ENCODE assay signal across 26 cellular contexts in the genomic region with DNA sequence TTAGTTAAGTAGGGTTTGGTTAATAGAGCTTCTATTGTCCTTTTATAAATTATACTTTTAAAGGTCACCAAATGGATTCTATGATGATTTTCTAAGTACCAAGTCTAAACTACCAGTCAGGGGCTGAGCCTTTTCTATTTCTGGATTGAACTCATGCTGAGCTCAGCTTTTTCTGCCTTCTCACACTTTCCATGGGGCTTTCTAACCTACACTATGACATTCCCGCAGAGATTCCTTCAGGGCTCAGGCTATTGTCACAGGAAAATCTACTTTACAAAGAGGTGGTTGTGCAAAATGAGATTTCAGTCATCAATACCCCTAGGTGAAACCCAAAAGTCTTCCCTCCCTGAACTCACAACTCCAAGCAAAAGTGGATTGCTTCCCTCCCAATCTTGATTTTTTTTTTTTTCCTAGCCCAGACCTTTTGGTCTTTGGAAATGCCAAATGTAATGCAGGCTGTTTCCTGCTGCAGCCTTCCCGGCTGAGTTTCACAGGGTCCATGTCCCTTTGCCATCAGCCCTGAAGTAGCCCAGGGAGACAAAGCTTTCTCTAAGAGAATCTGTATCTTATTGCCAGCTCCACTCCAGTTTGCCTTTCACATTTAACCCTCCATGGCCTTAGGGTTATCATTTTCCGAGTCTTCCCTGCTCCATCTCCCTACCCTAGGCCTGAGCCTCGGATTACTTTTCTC. TPM values are rescaled to one million over a fixed set of nuclear protein-coding genes. Genes with fewer than 3 reads are reported as not detected.
"Had no signal": no experiment of that assay in that cellular context is flagged by ENCODE, and none has a peak within 500 bp of the region (broad histone marks: within the 10 kb centered on the region; RNA-seq: fewer than 3 reads in every experiment).

No MANE protein-coding gene starts in this region.

- H3K9me3 ChIP-seq: body of pancreas, thyroid gland had no signal

- H3K79me2 ChIP-seq: parathyroid adenoma had no signal

- FAIRE-seq: colon, frontal cortex had no signal

- H3K27ac Mint-ChIP-seq: activated T-helper 17 cell treated with anti-CD3 and anti-CD28 coated beads, Interleukin-2, amount 50 U/mL, for 72 hours; immature natural killer cell; memory B cell; naive thymus-derived CD4-positive, alpha-beta T cell had no signal

- H3K4me1 Mint-ChIP-seq: activated T-helper 17 cell treated with anti-CD3 and anti-CD28 coated beads, Interleukin-2, amount 50 U/mL, for 72 hours; immature natural killer cell; naive thymus-derived CD4-positive, alpha-beta T cell had no signal

- ATAC-seq: activated T-helper 17 cell treated with anti-CD3 and anti-CD28 coated beads, Interleukin-2, amount 50 U/mL, for 72 hours; body of pancreas; left ventricle myocardium superior; naive thymus-derived CD4-positive, alpha-beta T cell had no signal

- H3K9ac ChIP-seq: parathyroid adenoma had no signal

- H3K4me1 ChIP-seq: parathyroid adenoma, thyroid gland had no signal

- H3K27me3 ChIP-seq: body of pancreas, dorsolateral prefrontal cortex, thyroid gland had no signal

- H3K4me3 Mint-ChIP-seq: activated T-helper 17 cell treated with anti-CD3 and anti-CD28 coated beads, Interleukin-2, amount 50 U/mL, for 72 hours; immature natural killer cell; memory B cell; naive thymus-derived CD4-positive, alpha-beta T cell had no signal

- H3K27ac ChIP-seq: body of pancreas, dorsolateral prefrontal cortex, parathyroid adenoma, thyroid gland, VCaP had no signal

- H3K4me3 ChIP-seq: body of pancreas, dorsolateral prefrontal cortex, thyroid gland had no signal

- H3K36me3 ChIP-seq: thyroid gland had no signal

- H3K36me3 Mint-ChIP-seq: immature natural killer cell, memory B cell had no signal

- H3K9me3 Mint-ChIP-seq: activated T-helper 17 cell treated with anti-CD3 and anti-CD28 coated beads, Interleukin-2, amount 50 U/mL, for 72 hours; immature natural killer cell had no signal

- H2AFZ ChIP-seq: parathyroid adenoma had no signal

- DNase-seq: activated CD4-positive, alpha-beta T cell treated with anti-CD3 and anti-CD28 coated beads for 1 hour; activated CD4-positive, alpha-beta T cell treated with anti-CD3 and anti-CD28 coated beads, Interleukin-2, amount 50 U/mL, for 4 hours; activated naive CD4-positive, alpha-beta T cell treated with Interleukin-2 at 50 U/mL for 16 hours; activated T-cell treated with anti-CD3 and anti-CD28 coated beads for 4 hours; body of pancreas; central memory CD4-positive, alpha-beta T cell; dorsolateral prefrontal cortex; erythroblast; immature natural killer cell; kidney glomerular epithelial cell; left ventricle myocardium superior; naive thymus-derived CD4-positive, alpha-beta T cell; stimulated activated CD4-positive, alpha-beta T cell treated with anti-CD3 and anti-CD28 coated beads, Interleukin-1b, Interleukin-23, amount 100 ng/mL, for 48 hours; stimulated activated CD8-positive, alpha-beta memory T cell treated with anti-CD3 and anti-CD28 coated beads, Interleukin-4, amount 100 ng/mL, for 48 hours; stimulated activated naive CD4-positive, alpha-beta T cell; SW 1271; T-helper 2 cell; thyroid gland had no signal

RNA-seq across cellular contexts. Expression of a gene that starts 13.6 kb away (rescaled TPM):
- total RNA-seq: activated T-helper 17 cell treated with anti-CD3 and anti-CD28 coated beads, Interleukin-2, amount 50 U/mL, for 72 hours; body of pancreas; left ventricle myocardium superior; mucosa of gallbladder; naive thymus-derived CD4-positive, alpha-beta T cell; thyroid gland; urinary bladder had no signal
- polyA plus RNA-seq: immature natural killer cell; naive thymus-derived CD4-positive, alpha-beta T cell; urinary bladder had no signal
